In genomic region chr11:22657101-22657694, GRCh38 we compare ENCODE assay signal across 8 cellular contexts. TPM values are rescaled to one million over a fixed set of nuclear protein-coding genes. Genes with fewer than 3 reads are reported as not detected.
DNase-seq lines count a peak whose midpoint lies in the region; ATAC-seq lines count a peak whose summit lies in the region.

No MANE protein-coding gene starts in this region.

- DNase-seq in mesenchymal stem cell (no peak), NCI-H1694 (lab: John Stamatoyannopoulos, UW) (no peak), LoVo (ENCODE audit: low spot score) (no peak), HAP-1 (ENCODE audit: low spot score in 2 of 2) (no peak), NCI-H1417 (lab: John Stamatoyannopoulos, UW) (no peak)

- no peak overlapping the region for H3K14ac ChIP-seq in mesenchymal stem cell (ENCODE audit: low read length in 2 of 2)

- no peak overlapping the region for H4K91ac ChIP-seq in mesenchymal stem cell (ENCODE audit: low read length)

- no peak overlapping the region for H3K18ac ChIP-seq in mesenchymal stem cell (ENCODE audit: low read depth in 1 of 2, low read length in 2 of 2)

- no peaks in the 10 kb centered on the region for H3K9me3 ChIP-seq in mesenchymal stem cell (ENCODE audit: control insufficient read depth, low read length)
- H3K9me3 ChIP-seq in HAP-1, result no peaks in the 10 kb centered on the region

- no peaks in the 10 kb centered on the region for H3K36me3 ChIP-seq in mesenchymal stem cell (ENCODE audit: control insufficient read depth in 1 of 2, insufficient read depth in 2 of 2, low read depth in 1 of 2, low read length in 2 of 2)
- no peaks in the 10 kb centered on the region for H3K36me3 ChIP-seq in HAP-1 (replicated peaks)

- no peak overlapping the region for H2BK120ac ChIP-seq in mesenchymal stem cell (ENCODE audit: low read depth, low read length)

- H3K4me3 ChIP-seq in mesenchymal stem cell (ENCODE audit: insufficient read depth in 1 of 2, low read depth in 1 of 2, low read length in 2 of 2), result no peak overlapping the region
- H3K4me3 ChIP-seq in HAP-1, result no peak overlapping the region

- no CpG with 5 or more reads among the region's 1 CpG for WGBS in mesenchymal stem cell

- H3K4me1 ChIP-seq in mesenchymal stem cell (ENCODE audit: control insufficient read depth, insufficient read depth, low read depth, low read length) (no peaks in the 10 kb centered on the region), HAP-1 (peaks cover 5% of the 10 kb centered on the region)

- no peaks in the 10 kb centered on the region for H3K27me3 ChIP-seq in mesenchymal stem cell (ENCODE audit: control insufficient read depth in 1 of 2, insufficient read depth in 1 of 2, low read length in 2 of 2)
- H3K27me3 ChIP-seq in HAP-1 (ENCODE audit: low read depth), result no peaks in the 10 kb centered on the region

- peak overlapping the region; percentile 69 for H2BK15ac ChIP-seq in mesenchymal stem cell (ENCODE audit: low read depth, poor library complexity, severe bottlenecking)

- no peak overlapping the region for H2BK12ac ChIP-seq in mesenchymal stem cell (ENCODE audit: low read length in 2 of 2)

- in situ Hi-C loops in HAP-1 (cut with MboI; ENCODE audit: low sequenced_read_pairs), result no loop called here

- H3K4ac ChIP-seq in mesenchymal stem cell (ENCODE audit: low read depth in 1 of 2, low read length in 2 of 2), result no peak overlapping the region

- no peak overlapping the region for H2AK5ac ChIP-seq in mesenchymal stem cell (ENCODE audit: low read length, severe bottlenecking)

- H2BK5ac ChIP-seq in mesenchymal stem cell (ENCODE audit: low read depth, low read length, poor library complexity, severe bottlenecking), result no peak overlapping the region

- no peak overlapping the region for H3K27ac ChIP-seq in mesenchymal stem cell (ENCODE audit: low read length, poor library complexity, severe bottlenecking)

- H3K79me1 ChIP-seq in mesenchymal stem cell (replicated peaks; ENCODE audit: low read length, poor library complexity, severe bottlenecking), result no peaks in the 10 kb centered on the region

- H3K23ac ChIP-seq in mesenchymal stem cell (ENCODE audit: low read length in 2 of 2), result no peak overlapping the region

- ATAC-seq in GM18858 (IDR thresholded peaks at IDR 0.05; ENCODE audit: unreplicated experiment) (peak; percentile 98), GM21619 (IDR thresholded peaks at IDR 0.05; ENCODE audit: unreplicated experiment) (peak; percentile 97), HG03520 (IDR thresholded peaks at IDR 0.05; ENCODE audit: unreplicated experiment) (peak; percentile 73)

- H4K8ac ChIP-seq in mesenchymal stem cell (ENCODE audit: low read length), result no peak overlapping the region

- H3K9ac ChIP-seq in mesenchymal stem cell (ENCODE audit: low read length), result no peak overlapping the region

- no peak overlapping the region for H2AFZ ChIP-seq in mesenchymal stem cell (ENCODE audit: low read depth, low read length)

- H3K4me2 ChIP-seq in mesenchymal stem cell (ENCODE audit: low read length, poor library complexity, severe bottlenecking), result no peak overlapping the region

RNA-seq across cellular contexts. Expression of gene GAS2, which starts 9.2 kb away (rescaled TPM):
- polyA plus RNA-seq in mesenchymal stem cell (2013, experiment 1 of 2), result 0.99 TPM
- polyA plus RNA-seq in mesenchymal stem cell (2013, experiment 2 of 2), result 0.67 TPM

RNA-seq across cellular contexts. Expression of gene FANCF, which starts 31.6 kb away (rescaled TPM):
- 6.6 TPM for polyA plus RNA-seq in mesenchymal stem cell (2013, experiment 1 of 2)
- polyA plus RNA-seq in mesenchymal stem cell (2013, experiment 2 of 2), result 6.6 TPM
